1 cellular context compared by ENCODE assay signal in genomic region chr18:79986726-79987125, GRCh38.
TF ChIP-seq lines count a peak whose summit lies in the region.

No MANE protein-coding gene starts in this region.

TF ChIP-seq in GM23338, 12 proteins besides CTCF, POLR2A, EP300 and RAD21 (continued from another document):
- TF ChIP-seq ZNF462 (CRISPR knock-in tag; IDR thresholded peaks at IDR 0.05): no peak
- TF ChIP-seq ZNF331 (CRISPR knock-in tag; IDR thresholded peaks at IDR 0.05; ENCODE audit: low read depth): no peak
- TF ChIP-seq EZH2phosphoT487 (IDR thresholded peaks at IDR 0.05; ENCODE audit: unreplicated experiment): no peak
- no peak for TF ChIP-seq ZNF114 (CRISPR knock-in tag; IDR thresholded peaks at IDR 0.05)
